In the genomic region with DNA sequence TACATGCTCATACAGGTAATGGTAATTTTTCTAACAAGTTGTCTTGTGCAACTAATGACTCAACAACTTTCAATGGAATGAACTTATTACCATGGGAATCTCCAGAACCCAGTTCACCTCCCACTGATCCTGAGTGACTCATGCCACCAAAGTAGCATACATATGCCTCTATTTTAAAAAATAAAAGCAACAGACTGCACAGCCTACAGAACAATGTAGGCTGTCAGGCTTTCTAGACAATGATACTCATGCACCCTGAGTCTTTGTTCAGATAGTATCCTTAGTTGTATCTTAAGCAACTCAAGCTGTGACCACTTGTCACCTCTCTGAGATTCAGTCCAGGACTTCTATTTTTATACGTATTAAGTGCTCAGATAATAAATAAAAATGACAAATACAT, we compare ENCODE assay signal across 12 cellular contexts.
DNase-seq lines count a peak whose midpoint lies in the region; ATAC-seq and TF ChIP-seq lines count a peak whose summit lies in the region.
"Had no signal": no experiment of that assay in that cellular context is flagged by ENCODE, and none has a peak within 500 bp of the region (broad histone marks: within the 10 kb centered on the region; RNA-seq: fewer than 3 reads in every experiment).

No MANE protein-coding gene starts in this region.

- intact Hi-C loops in testis (cut with DNase I; ENCODE audit: low total_unique reads): no loop called here
- intact Hi-C loops in Caco-2 (cut with micrococcal nuclease; ENCODE audit: unreplicated experiment): no loop called here

- POLR2A ChIA-PET in Caco-2 (lab: Charles Lee): no interaction called here

- H3K9me3 ChIP-seq in testis: no peaks in the 10 kb centered on the region
- H3K9me3 ChIP-seq in Caco-2: no peaks in the 10 kb centered on the region

- H3K27ac Mint-ChIP-seq in Caco-2 (ENCODE audit: unreplicated experiment): no peak overlapping the region
- H3K27ac Mint-ChIP-seq: effector memory CD8-positive, alpha-beta T cell had no signal

- peaks cover 12% of the 10 kb centered on the region for H3K4me1 ChIP-seq in ACC112 (ENCODE audit: control insufficient read depth, insufficient read depth, low read length, unreplicated experiment)
- no peaks in the 10 kb centered on the region for H3K4me1 ChIP-seq in testis
- H3K4me1 ChIP-seq in Caco-2: no peaks in the 10 kb centered on the region

- H3K27me3 Mint-ChIP-seq in Caco-2 (ENCODE audit: insufficient read depth, unreplicated experiment): peaks cover 8% of the 10 kb centered on the region
- H3K27me3 Mint-ChIP-seq: effector memory CD8-positive, alpha-beta T cell had no signal

- ATAC-seq in GM21515 (IDR thresholded peaks at IDR 0.05; ENCODE audit: unreplicated experiment) (no peak), GM21825 (IDR thresholded peaks at IDR 0.05; ENCODE audit: unreplicated experiment) (no peak)
- ATAC-seq: effector memory CD8-positive, alpha-beta T cell had no signal

- H3K36me3 ChIP-seq in ACC112 (ENCODE audit: insufficient read depth, low read length): no peaks in the 10 kb centered on the region
- H3K36me3 ChIP-seq in testis (ENCODE audit: low read depth, missing control alignments): no peaks in the 10 kb centered on the region
- no peaks in the 10 kb centered on the region for H3K36me3 ChIP-seq in Caco-2 (ENCODE audit: control insufficient read depth, insufficient read depth, low read length)

- CTCF ChIA-PET in Caco-2 (lab: Charles Lee): no interaction called here

- no TSS peak for BruUV-seq in Caco-2 (replicated peaks; lab: Mats Ljungman, UMichigan)

- no peaks in the 10 kb centered on the region for H3K27me3 ChIP-seq in ACC112 (ENCODE audit: insufficient read depth, low read length)
- no peaks in the 10 kb centered on the region for H3K27me3 ChIP-seq in testis
- H3K27me3 ChIP-seq in Caco-2 (replicated peaks; ENCODE audit: control insufficient read depth, insufficient read depth, low read length): no peaks in the 10 kb centered on the region

- H3K27ac ChIP-seq in ACC112 (ENCODE audit: low read depth, low read length) (peak overlapping the region; percentile 49), testis (no peak overlapping the region)
- H3K27ac ChIP-seq: C4-2B had no signal

- H3K36me3 Mint-ChIP-seq in Caco-2 (ENCODE audit: insufficient read depth, unreplicated experiment): no peaks in the 10 kb centered on the region
- H3K36me3 Mint-ChIP-seq: naive B cell had no signal

- H3K9me3 Mint-ChIP-seq in Caco-2 (ENCODE audit: unreplicated experiment): no peaks in the 10 kb centered on the region
- H3K9me3 Mint-ChIP-seq: effector memory CD8-positive, alpha-beta T cell; naive B cell had no signal

- no peaks in the 10 kb centered on the region for H3K79me2 ChIP-seq in ACC112 (ENCODE audit: control insufficient read depth, insufficient read depth, low read length, unreplicated experiment)

- no peak overlapping the region for H3K4me3 Mint-ChIP-seq in Caco-2 (ENCODE audit: unreplicated experiment)
- H3K4me3 Mint-ChIP-seq: effector memory CD8-positive, alpha-beta T cell; naive B cell had no signal

- no peak for TF ChIP-seq POLR2A in testis (IDR thresholded peaks at IDR 0.05)

- DNase-seq in H4 (ENCODE audit: low spot score) (peak; percentile 65), astrocyte of the hippocampus (ENCODE audit: low read depth, low spot score) (peak; percentile 81), hepatic stellate cell (ENCODE audit: low spot score) (peak; percentile 2), testis (no peak), Caco-2 (no peak)
- DNase-seq: effector memory CD8-positive, alpha-beta T cell; naive B cell; NCI-H2227 treated with DMSO at 0.1 percent for 48 hours had no signal

- no peak overlapping the region for H2AFZ ChIP-seq in ACC112 (ENCODE audit: low read length, unreplicated experiment)

- H3K4me1 Mint-ChIP-seq in Caco-2 (ENCODE audit: low read depth, unreplicated experiment): no peaks in the 10 kb centered on the region
- H3K4me1 Mint-ChIP-seq: naive B cell had no signal

- H3K4me3 ChIP-seq in ACC112 (ENCODE audit: low read depth, low read length) (peak overlapping the region; percentile 21; the same call in 1 of the 2 replicates), testis (no peak overlapping the region), Caco-2 (ENCODE audit: low read depth, low read length) (no peak overlapping the region)

- no peak for TF ChIP-seq CTCF in testis (IDR thresholded peaks at IDR 0.05)
- TF ChIP-seq CTCF in Caco-2 (IDR thresholded peaks at IDR 0.05; ENCODE audit: insufficient read depth in 1 of 2, low read depth in 1 of 2, low read length in 1 of 2, severe bottlenecking in 1 of 2, unreplicated experiment in 1 of 2): no peak

- 87 to 88% methylated on average over 1 of the region's 1 CpG for WGBS in testis, 2 donors

Comparison
In these comparisons a context has a peak if more than half of its experiments do, and no peak if none do; other contexts are left out.
1. DNase-seq: peak in H4 (single experiment), astrocyte of the hippocampus (single experiment) and hepatic stellate cell (single experiment); none in testis (single experiment) and Caco-2 (0 of 2).